Comparison of ENCODE assay signal across 2 cellular contexts in genomic region chr2:33023732-33024301, GRCh38.
TF ChIP-seq lines count a peak whose summit lies in the region.

No MANE protein-coding gene starts in this region.

TF ChIP-seq in HCT116, 20 proteins besides CTCF, POLR2A, EP300 and RAD21:
- no peak for TF ChIP-seq ZFX (IDR thresholded peaks at IDR 0.05)
- TF ChIP-seq TCF7L2 (IDR thresholded peaks at IDR 0.05; ENCODE audit: borderline replicate concordance, extremely low read depth, insufficient read depth, insufficient read length), result no peak
- TF ChIP-seq, protein P1, sequence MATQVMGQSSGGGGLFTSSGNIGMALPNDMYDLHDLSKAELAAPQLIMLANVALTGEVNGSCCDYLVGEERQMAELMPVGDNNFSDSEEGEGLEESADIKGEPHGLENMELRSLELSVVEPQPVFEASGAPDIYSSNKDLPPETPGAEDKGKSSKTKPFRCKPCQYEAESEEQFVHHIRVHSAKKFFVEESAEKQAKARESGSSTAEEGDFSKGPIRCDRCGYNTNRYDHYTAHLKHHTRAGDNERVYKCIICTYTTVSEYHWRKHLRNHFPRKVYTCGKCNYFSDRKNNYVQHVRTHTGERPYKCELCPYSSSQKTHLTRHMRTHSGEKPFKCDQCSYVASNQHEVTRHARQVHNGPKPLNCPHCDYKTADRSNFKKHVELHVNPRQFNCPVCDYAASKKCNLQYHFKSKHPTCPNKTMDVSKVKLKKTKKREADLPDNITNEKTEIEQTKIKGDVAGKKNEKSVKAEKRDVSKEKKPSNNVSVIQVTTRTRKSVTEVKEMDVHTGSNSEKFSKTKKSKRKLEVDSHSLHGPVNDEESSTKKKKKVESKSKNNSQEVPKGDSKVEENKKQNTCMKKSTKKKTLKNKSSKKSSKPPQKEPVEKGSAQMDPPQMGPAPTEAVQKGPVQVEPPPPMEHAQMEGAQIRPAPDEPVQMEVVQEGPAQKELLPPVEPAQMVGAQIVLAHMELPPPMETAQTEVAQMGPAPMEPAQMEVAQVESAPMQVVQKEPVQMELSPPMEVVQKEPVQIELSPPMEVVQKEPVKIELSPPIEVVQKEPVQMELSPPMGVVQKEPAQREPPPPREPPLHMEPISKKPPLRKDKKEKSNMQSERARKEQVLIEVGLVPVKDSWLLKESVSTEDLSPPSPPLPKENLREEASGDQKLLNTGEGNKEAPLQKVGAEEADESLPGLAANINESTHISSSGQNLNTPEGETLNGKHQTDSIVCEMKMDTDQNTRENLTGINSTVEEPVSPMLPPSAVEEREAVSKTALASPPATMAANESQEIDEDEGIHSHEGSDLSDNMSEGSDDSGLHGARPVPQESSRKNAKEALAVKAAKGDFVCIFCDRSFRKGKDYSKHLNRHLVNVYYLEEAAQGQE (IDR thresholded peaks at IDR 0.05; ENCODE audit: low read depth), result no peak
- no peak for TF ChIP-seq EZH2phosphoT487 (IDR thresholded peaks at IDR 0.05; ENCODE audit: borderline replicate concordance)
- no peak for TF ChIP-seq EZH2 (IDR thresholded peaks at IDR 0.05)
- TF ChIP-seq, protein P2, sequence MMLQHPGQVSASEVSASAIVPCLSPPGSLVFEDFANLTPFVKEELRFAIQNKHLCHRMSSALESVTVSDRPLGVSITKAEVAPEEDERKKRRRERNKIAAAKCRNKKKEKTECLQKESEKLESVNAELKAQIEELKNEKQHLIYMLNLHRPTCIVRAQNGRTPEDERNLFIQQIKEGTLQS (IDR thresholded peaks at IDR 0.05), result no peak
- no peak for TF ChIP-seq SP1 (IDR thresholded peaks at IDR 0.05; ENCODE audit: low read depth)
- no peak for TF ChIP-seq ELF1 (IDR thresholded peaks at IDR 0.05; ENCODE audit: borderline replicate concordance, low read depth)

TF ChIP-seq in HepG2, 621 proteins besides CTCF, POLR2A, EP300 and RAD21:
- no peak for TF ChIP-seq TBL1XR1 (IDR thresholded peaks at IDR 0.05; ENCODE audit: borderline replicate concordance, low read length, partially characterized antibody)
- TF ChIP-seq ZNF468 (CRISPR knock-in tag; IDR thresholded peaks at IDR 0.05), result no peak
- TF ChIP-seq TFE3 (CRISPR knock-in tag; IDR thresholded peaks at IDR 0.05), result no peak
- TF ChIP-seq, protein P3, sequence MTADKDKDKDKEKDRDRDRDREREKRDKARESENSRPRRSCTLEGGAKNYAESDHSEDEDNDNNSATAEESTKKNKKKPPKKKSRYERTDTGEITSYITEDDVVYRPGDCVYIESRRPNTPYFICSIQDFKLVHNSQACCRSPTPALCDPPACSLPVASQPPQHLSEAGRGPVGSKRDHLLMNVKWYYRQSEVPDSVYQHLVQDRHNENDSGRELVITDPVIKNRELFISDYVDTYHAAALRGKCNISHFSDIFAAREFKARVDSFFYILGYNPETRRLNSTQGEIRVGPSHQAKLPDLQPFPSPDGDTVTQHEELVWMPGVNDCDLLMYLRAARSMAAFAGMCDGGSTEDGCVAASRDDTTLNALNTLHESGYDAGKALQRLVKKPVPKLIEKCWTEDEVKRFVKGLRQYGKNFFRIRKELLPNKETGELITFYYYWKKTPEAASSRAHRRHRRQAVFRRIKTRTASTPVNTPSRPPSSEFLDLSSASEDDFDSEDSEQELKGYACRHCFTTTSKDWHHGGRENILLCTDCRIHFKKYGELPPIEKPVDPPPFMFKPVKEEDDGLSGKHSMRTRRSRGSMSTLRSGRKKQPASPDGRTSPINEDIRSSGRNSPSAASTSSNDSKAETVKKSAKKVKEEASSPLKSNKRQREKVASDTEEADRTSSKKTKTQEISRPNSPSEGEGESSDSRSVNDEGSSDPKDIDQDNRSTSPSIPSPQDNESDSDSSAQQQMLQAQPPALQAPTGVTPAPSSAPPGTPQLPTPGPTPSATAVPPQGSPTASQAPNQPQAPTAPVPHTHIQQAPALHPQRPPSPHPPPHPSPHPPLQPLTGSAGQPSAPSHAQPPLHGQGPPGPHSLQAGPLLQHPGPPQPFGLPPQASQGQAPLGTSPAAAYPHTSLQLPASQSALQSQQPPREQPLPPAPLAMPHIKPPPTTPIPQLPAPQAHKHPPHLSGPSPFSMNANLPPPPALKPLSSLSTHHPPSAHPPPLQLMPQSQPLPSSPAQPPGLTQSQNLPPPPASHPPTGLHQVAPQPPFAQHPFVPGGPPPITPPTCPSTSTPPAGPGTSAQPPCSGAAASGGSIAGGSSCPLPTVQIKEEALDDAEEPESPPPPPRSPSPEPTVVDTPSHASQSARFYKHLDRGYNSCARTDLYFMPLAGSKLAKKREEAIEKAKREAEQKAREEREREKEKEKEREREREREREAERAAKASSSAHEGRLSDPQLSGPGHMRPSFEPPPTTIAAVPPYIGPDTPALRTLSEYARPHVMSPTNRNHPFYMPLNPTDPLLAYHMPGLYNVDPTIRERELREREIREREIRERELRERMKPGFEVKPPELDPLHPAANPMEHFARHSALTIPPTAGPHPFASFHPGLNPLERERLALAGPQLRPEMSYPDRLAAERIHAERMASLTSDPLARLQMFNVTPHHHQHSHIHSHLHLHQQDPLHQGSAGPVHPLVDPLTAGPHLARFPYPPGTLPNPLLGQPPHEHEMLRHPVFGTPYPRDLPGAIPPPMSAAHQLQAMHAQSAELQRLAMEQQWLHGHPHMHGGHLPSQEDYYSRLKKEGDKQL (CRISPR knock-in tag; IDR thresholded peaks at IDR 0.05; ENCODE audit: low read depth), result no peak
- no peak for TF ChIP-seq SP1 (IDR thresholded peaks at IDR 0.05)
- TF ChIP-seq SP1 (CRISPR knock-in tag; IDR thresholded peaks at IDR 0.05), result no peak
- no peak for TF ChIP-seq HOXA7 (CRISPR knock-in tag; IDR thresholded peaks at IDR 0.05)
- no peak for TF ChIP-seq ZNF704 (CRISPR knock-in tag; IDR thresholded peaks at IDR 0.05; ENCODE audit: borderline replicate concordance)
- TF ChIP-seq RORA (CRISPR knock-in tag; IDR thresholded peaks at IDR 0.05), result no peak
- no peak for TF ChIP-seq MAFF (IDR thresholded peaks at IDR 0.05; ENCODE audit: low read depth, low read length)
- TF ChIP-seq ZNF12 (CRISPR knock-in tag; IDR thresholded peaks at IDR 0.05), result no peak
- TF ChIP-seq ZNF841 (CRISPR knock-in tag; IDR thresholded peaks at IDR 0.05; ENCODE audit: borderline replicate concordance), result no peak
- TF ChIP-seq ZFP36L2 (CRISPR knock-in tag; IDR thresholded peaks at IDR 0.05), result no peak
- TF ChIP-seq MIXL1 (CRISPR knock-in tag; IDR thresholded peaks at IDR 0.05), result no peak
- TF ChIP-seq JUN (CRISPR knock-in tag; IDR thresholded peaks at IDR 0.05), result no peak
